Comparison of ENCODE assay signal across 32 cellular contexts in the genomic region with DNA sequence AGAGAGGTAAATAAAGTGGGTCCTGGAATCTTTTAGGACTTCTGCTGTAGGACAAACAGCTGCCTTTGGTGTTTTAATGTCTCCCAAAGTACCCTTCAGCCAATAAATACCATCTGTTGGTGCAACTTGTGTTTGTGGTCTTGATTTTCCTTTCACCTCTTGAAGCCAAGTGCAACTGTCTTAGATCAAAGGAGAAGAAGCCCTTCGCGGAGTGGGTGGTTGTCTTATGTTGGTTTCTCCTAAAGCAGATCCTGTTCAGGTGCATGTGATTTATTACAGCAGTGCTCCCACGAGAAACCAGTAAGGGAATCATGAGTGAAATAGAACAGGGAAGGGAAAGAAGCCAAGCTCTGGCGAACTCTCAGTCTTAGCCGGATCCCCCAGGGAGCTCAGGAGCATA. TPM values are rescaled to one million over a fixed set of nuclear protein-coding genes. Genes with fewer than 3 reads are reported as not detected.
"Had no signal": no experiment of that assay in that cellular context is flagged by ENCODE, and none has a peak within 500 bp of the region (broad histone marks: within the 10 kb centered on the region; RNA-seq: fewer than 3 reads in every experiment).

No MANE protein-coding gene starts in this region.

- H3K4me1 Mint-ChIP-seq: activated CD4-positive, alpha-beta T cell treated with anti-CD3 and anti-CD28 coated beads for 36 hours; activated CD4-positive, alpha-beta T cell treated with anti-CD3 and anti-CD28 coated beads, Interleukin-2, amount 10 ng/mL, durations not matched to agents 24 days and 14 days; activated T-helper 17 cell treated with anti-CD3 and anti-CD28 coated beads, Interleukin-2, amount 50 U/mL, for 72 hours; central memory CD8-positive, alpha-beta T cell; endodermal cell had no signal

- H3K4me3 Mint-ChIP-seq: activated CD4-positive, alpha-beta memory T cell treated with anti-CD3 and anti-CD28 coated beads for 36 hours; activated CD4-positive, alpha-beta T cell treated with anti-CD3 and anti-CD28 coated beads for 36 hours; activated CD4-positive, alpha-beta T cell treated with anti-CD3 and anti-CD28 coated beads, Interleukin-2, amount 10 ng/mL, durations not matched to agents 24 days and 14 days; activated CD8-positive, alpha-beta T cell treated with anti-CD3 and anti-CD28 coated beads, Interleukin-2, amount 10 ng/mL, durations not matched to agents 7 days and 5 days; activated naive CD8-positive, alpha-beta T cell; activated T-cell treated with anti-CD3 and anti-CD28 coated beads, Interleukin-2, amount 50 U/mL, for 4 hours; activated T-helper 17 cell treated with anti-CD3 and anti-CD28 coated beads, Interleukin-2, amount 50 U/mL, for 72 hours; central memory CD8-positive, alpha-beta T cell; dendritic cell treated with granulocyte-macrophage colony-stimulating factor and Interleukin-4, amounts not matched to agents 40 ng/mL and 50 ng/mL, for 4 days; endodermal cell; T-helper 17 cell had no signal

- H3K36me3 Mint-ChIP-seq: activated CD4-positive, alpha-beta memory T cell treated with anti-CD3 and anti-CD28 coated beads for 36 hours had no signal

- H3K27me3 ChIP-seq: brain microvascular endothelial cell had no signal

- H3K4me3 ChIP-seq: coronary artery, dorsolateral prefrontal cortex, gastrocnemius medialis, heart left ventricle had no signal

- H3K27ac Mint-ChIP-seq: activated CD4-positive, alpha-beta memory T cell treated with anti-CD3 and anti-CD28 coated beads for 36 hours; activated CD4-positive, alpha-beta T cell treated with anti-CD3 and anti-CD28 coated beads for 36 hours; activated CD4-positive, alpha-beta T cell treated with anti-CD3 and anti-CD28 coated beads, Interleukin-2, amount 10 ng/mL, durations not matched to agents 24 days and 14 days; activated CD8-positive, alpha-beta T cell treated with anti-CD3 and anti-CD28 coated beads, Interleukin-2, amount 10 ng/mL, durations not matched to agents 7 days and 5 days; activated naive CD8-positive, alpha-beta T cell; activated T-helper 17 cell treated with anti-CD3 and anti-CD28 coated beads, Interleukin-2, amount 50 U/mL, for 72 hours; dendritic cell treated with granulocyte-macrophage colony-stimulating factor and Interleukin-4, amounts not matched to agents 40 ng/mL and 50 ng/mL, for 4 days; endodermal cell; T-helper 17 cell had no signal

- DNase-seq: activated CD4-positive, alpha-beta memory T cell treated with anti-CD3 and anti-CD28 coated beads for 36 hours; activated CD4-positive, alpha-beta T cell treated with anti-CD3 and anti-CD28 coated beads for 36 hours; activated CD4-positive, alpha-beta T cell treated with anti-CD3 and anti-CD28 coated beads, Interleukin-2, amount 10 ng/mL, durations not matched to agents 24 days and 14 days; activated CD4-positive, CD25-positive, alpha-beta regulatory T cell; activated CD4-positive, CD25-positive, alpha-beta regulatory T cell treated with anti-CD3 and anti-CD28 coated beads, Interleukin-2, amount 50 U/mL, for 72 hours; activated CD8-positive, alpha-beta memory T cell treated with anti-CD3 and anti-CD28 coated beads, Interleukin-2, amount 50 U/mL, for 48 hours; activated CD8-positive, alpha-beta T cell treated with anti-CD3 and anti-CD28 coated beads, Interleukin-2, amount 10 ng/mL, durations not matched to agents 7 days and 5 days; activated effector memory CD4-positive, alpha-beta T cell treated with Interleukin-2 at 50 U/mL for 16 hours; activated gamma-delta T cell treated with Interleukin-2 at 50 U/mL for 16 hours; activated naive CD4-positive, alpha-beta T cell treated with anti-CD3 and anti-CD28 coated beads, Interleukin-2, amount 50 U/mL, for 16 hours; activated naive CD4-positive, alpha-beta T cell treated with Interleukin-2 at 50 U/mL for 16 hours; activated T-cell treated with anti-CD3 and anti-CD28 coated beads for 4 hours; activated T-cell treated with anti-CD3 and anti-CD28 coated beads, Interleukin-2, amount 50 U/mL, for 4 hours; amniotic stem cell; anterior cingulate cortex; brain microvascular endothelial cell; dorsolateral prefrontal cortex; effector memory CD4-positive, alpha-beta T cell; endodermal cell; foreskin keratinocyte; gastrocnemius medialis; glutamatergic neuron; heart left ventricle; T-helper 17 cell had no signal

- H3K36me3 ChIP-seq: brain microvascular endothelial cell, gastrocnemius medialis, heart left ventricle had no signal

- H3K27ac ChIP-seq: brain microvascular endothelial cell, coronary artery, dorsolateral prefrontal cortex, foreskin keratinocyte, gastrocnemius medialis, heart left ventricle had no signal

- H3K9me3 ChIP-seq: gastrocnemius medialis, heart left ventricle had no signal

- H3K9me3 Mint-ChIP-seq: activated CD4-positive, alpha-beta memory T cell treated with anti-CD3 and anti-CD28 coated beads for 36 hours; activated CD4-positive, alpha-beta T cell treated with anti-CD3 and anti-CD28 coated beads, Interleukin-2, amount 10 ng/mL, durations not matched to agents 24 days and 14 days; activated T-cell treated with anti-CD3 and anti-CD28 coated beads, Interleukin-2, amount 50 U/mL, for 4 hours; activated T-helper 17 cell treated with anti-CD3 and anti-CD28 coated beads, Interleukin-2, amount 50 U/mL, for 72 hours; central memory CD8-positive, alpha-beta T cell; dendritic cell treated with granulocyte-macrophage colony-stimulating factor and Interleukin-4, amounts not matched to agents 40 ng/mL and 50 ng/mL, for 4 days; endodermal cell had no signal

- H3K4me1 ChIP-seq: foreskin keratinocyte, gastrocnemius medialis, heart left ventricle had no signal

RNA-seq across cellular contexts. Expression of gene HRK, which starts 27.7 kb away (rescaled TPM):
- total RNA-seq: activated CD4-positive, alpha-beta memory T cell treated with anti-CD3 and anti-CD28 coated beads for 36 hours; activated CD4-positive, alpha-beta T cell treated with anti-CD3 and anti-CD28 coated beads for 36 hours; activated CD4-positive, alpha-beta T cell treated with anti-CD3 and anti-CD28 coated beads, Interleukin-2, amount 10 ng/mL, durations not matched to agents 24 days and 14 days; activated CD8-positive, alpha-beta memory T cell treated with anti-CD3 and anti-CD28 coated beads for 36 hours; activated CD8-positive, alpha-beta T cell treated with anti-CD3 and anti-CD28 coated beads, Interleukin-2, amount 10 ng/mL, durations not matched to agents 7 days and 5 days; activated T-cell treated with anti-CD3 and anti-CD28 coated beads, Interleukin-2, amount 50 U/mL, for 4 hours; activated T-helper 17 cell treated with anti-CD3 and anti-CD28 coated beads, Interleukin-2, amount 50 U/mL, for 72 hours; bronchial epithelial cell; epithelial cell of proximal tubule; foreskin keratinocyte; gastrocnemius medialis had no signal
